Comparison of ENCODE assay signal across 1 cellular context in genomic region chr20:54306985-54307710, GRCh38.
TF ChIP-seq lines count a peak whose summit lies in the region.

No MANE protein-coding gene starts in this region.

TF ChIP-seq in H1, 55 proteins besides CTCF, POLR2A, EP300 and RAD21 (continued from another document):
- no peak for TF ChIP-seq ATF3 (IDR thresholded peaks at IDR 0.05; ENCODE audit: insufficient read depth, low read depth, low read length)
- TF ChIP-seq ASH2L (IDR thresholded peaks at IDR 0.05; ENCODE audit: low read length), result no peak
